Comparison of ENCODE assay signal across 1 cellular context in genomic region chr3:136632625-136633081, GRCh38.
TF ChIP-seq lines count a peak whose summit lies in the region.

No MANE protein-coding gene starts in this region.

TF ChIP-seq in HepG2, 621 proteins besides CTCF, POLR2A, EP300 and RAD21 (continued from another document):
- no peak for TF ChIP-seq ZBTB46 (CRISPR knock-in tag; IDR thresholded peaks at IDR 0.05; ENCODE audit: borderline replicate concordance)
- no peak for TF ChIP-seq RORA (CRISPR knock-in tag; IDR thresholded peaks at IDR 0.05)
- TF ChIP-seq RXRB (CRISPR knock-in tag; IDR thresholded peaks at IDR 0.05; ENCODE audit: borderline replicate concordance), result 0 out of 2 replicates have a peak, but pooled peaks have one; percentile 7
- peak; percentile 34; the same call in 1 of the 2 replicates for TF ChIP-seq ZNF644 (CRISPR knock-in tag; IDR thresholded peaks at IDR 0.05; ENCODE audit: low read depth)
- TF ChIP-seq SOX13 (IDR thresholded peaks at IDR 0.05), result no peak
- TF ChIP-seq SOX13 (CRISPR knock-in tag; conservative IDR thresholded peaks at IDR 0.05 in 1 of 2, IDR thresholded peaks at IDR 0.05 in 1 of 2), result peak in 1 of 2 experiments; percentile 71; a peak in 2 of 4 replicates
- TF ChIP-seq FOSL2 (CRISPR knock-in tag; IDR thresholded peaks at IDR 0.05), result 0 out of 2 replicates have a peak, but pooled peaks have one; percentile 8
- peak; percentile 35; the same call in 1 of the 2 replicates for TF ChIP-seq SOX5 (CRISPR knock-in tag; IDR thresholded peaks at IDR 0.05; ENCODE audit: borderline replicate concordance)
- 0 out of 2 replicates have a peak, but pooled peaks have one; percentile 15 for TF ChIP-seq ZFX (CRISPR knock-in tag; IDR thresholded peaks at IDR 0.05; ENCODE audit: low read depth)
- TF ChIP-seq PAF1 (CRISPR knock-in tag; IDR thresholded peaks at IDR 0.05), result no peak
- TF ChIP-seq FOXA1 (IDR thresholded peaks at IDR 0.05), result no peak
- peak; percentile 25; the same call in 1 of the 2 replicates for TF ChIP-seq FOXA1 (CRISPR knock-in tag; IDR thresholded peaks at IDR 0.05)
- TF ChIP-seq PAXIP1 (CRISPR knock-in tag; conservative IDR thresholded peaks at IDR 0.05), result peak; percentile 62
- TF ChIP-seq CHCHD3 (CRISPR knock-in tag; IDR thresholded peaks at IDR 0.05), result no peak
